13 cellular contexts compared by ENCODE assay signal in genomic region chr1:91610102-91610501, GRCh38.
"Had no signal": no experiment of that assay in that cellular context is flagged by ENCODE, and none has a peak within 500 bp of the region (broad histone marks: within the 10 kb centered on the region; RNA-seq: fewer than 3 reads in every experiment).

No MANE protein-coding gene starts in this region.

- H3K27ac ChIP-seq: gastrocnemius medialis, neutrophil, right atrium auricular region, thyroid gland, vagina had no signal

- H3K4me3 ChIP-seq: gastrocnemius medialis, right atrium auricular region, skin epidermis, thyroid gland, vagina had no signal

- H3K27me3 Mint-ChIP-seq: activated naive CD8-positive, alpha-beta T cell; T-helper 17 cell had no signal

- DNase-seq: activated CD4-positive, alpha-beta T cell treated with anti-CD3 and anti-CD28 coated beads, Interleukin-2, amount 50 U/mL, for 4 hours; activated effector memory CD4-positive, alpha-beta T cell treated with anti-CD3 and anti-CD28 coated beads, Interleukin-2, amount 50 U/mL, for 16 hours; activated T-cell treated with anti-CD3 and anti-CD28 coated beads, Interleukin-2, amount 50 U/mL, for 1 hour; T-helper 17 cell; thyroid gland had no signal

- H3K27ac Mint-ChIP-seq: activated naive CD8-positive, alpha-beta T cell; mesothelial cell of epicardium; T-helper 17 cell had no signal

- H3K9me3 ChIP-seq: gastrocnemius medialis, neutrophil, right atrium auricular region, thyroid gland, vagina had no signal

- H3K36me3 Mint-ChIP-seq: mesothelial cell of epicardium had no signal

- H3K4me1 ChIP-seq: gastrocnemius medialis, right atrium auricular region, thyroid gland, vagina had no signal

- H3K4me3 Mint-ChIP-seq: activated naive CD8-positive, alpha-beta T cell; mesothelial cell of epicardium; T-helper 17 cell had no signal

- H3K27me3 ChIP-seq: gastrocnemius medialis, neutrophil, right atrium auricular region, thyroid gland, vagina had no signal

- ATAC-seq: activated CD4-positive, CD25-positive, alpha-beta regulatory T cell treated with anti-CD3 and anti-CD28 coated beads, Interleukin-2, amount 50 U/mL, for 24 hours; T-helper 17 cell had no signal

- H3K36me3 ChIP-seq: gastrocnemius medialis, neutrophil, right atrium auricular region, thyroid gland, vagina had no signal
